In the genomic region with DNA sequence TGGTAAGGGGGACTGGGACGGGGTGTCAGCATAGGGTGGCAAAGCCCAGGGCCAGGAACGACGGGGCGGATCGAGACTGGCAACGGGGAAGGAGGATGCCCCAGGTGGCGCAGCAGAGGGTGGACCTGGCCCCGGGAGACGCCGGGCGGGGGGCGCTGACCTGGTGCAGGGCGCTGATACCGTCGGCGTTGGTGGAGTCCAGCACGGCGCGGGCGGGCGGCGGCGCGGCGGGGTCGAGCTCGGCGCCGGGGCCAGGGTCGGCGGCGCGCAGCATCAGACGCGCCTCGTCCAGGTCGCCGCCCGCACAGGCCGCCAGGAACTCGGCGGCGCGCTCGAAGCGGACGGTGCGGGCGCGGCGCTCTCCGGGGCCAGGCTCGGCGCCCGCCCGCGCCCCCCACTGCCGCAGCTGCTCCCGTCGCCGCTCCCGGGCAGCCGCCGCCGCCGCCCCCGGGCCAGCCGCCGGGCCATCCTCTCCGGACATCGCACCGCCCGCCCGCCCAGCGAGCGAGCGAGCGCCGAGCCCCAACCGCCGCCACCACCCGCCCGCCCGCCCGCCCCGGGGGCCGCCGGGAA, we compare ENCODE assay signal across 7 cellular contexts. TPM values are rescaled to one million over a fixed set of nuclear protein-coding genes. Genes with fewer than 3 reads are reported as not detected.
A peak's percentile ranks its signal among the peaks of the same experiment; 100 is the strongest.
DNase-seq lines count a peak whose midpoint lies in the region; ATAC-seq and TF ChIP-seq lines count a peak whose summit lies in the region.
"Had no signal": no experiment of that assay in that cellular context is flagged by ENCODE, and none has a peak within 500 bp of the region (broad histone marks: within the 10 kb centered on the region; RNA-seq: fewer than 3 reads in every experiment).

No MANE protein-coding gene starts in this region.

- peaks cover 15% of the 10 kb centered on the region for H3K36me3 Mint-ChIP-seq in central memory CD8-positive, alpha-beta T cell (ENCODE audit: insufficient read depth)
- H3K36me3 Mint-ChIP-seq in osteocyte (ENCODE audit: unreplicated experiment): no peaks in the 10 kb centered on the region

- peak overlapping the region; percentile 94 for H3K4me3 Mint-ChIP-seq in central memory CD8-positive, alpha-beta T cell
- H3K4me3 Mint-ChIP-seq in osteocyte (ENCODE audit: unreplicated experiment): peak overlapping the region; percentile 97

- H3K27ac Mint-ChIP-seq in central memory CD8-positive, alpha-beta T cell (ENCODE audit: low read depth): peak overlapping the region; percentile 94
- peak overlapping the region; percentile 99 for H3K27ac Mint-ChIP-seq in osteocyte (ENCODE audit: unreplicated experiment)

- DNase-seq in GM06990 (ENCODE audit: extremely low read depth, insufficient read length) (no peak), osteocyte (ENCODE audit: extremely low spot score, unreplicated experiment) (no peak), AML-193 (lab: John Stamatoyannopoulos, UW) (no peak)
- DNase-seq in central memory CD8-positive, alpha-beta T cell (ENCODE audit: low spot score in 2 of 2): no peak

- no peaks in the 10 kb centered on the region for H3K27me3 ChIP-seq in GM06990 (replicated peaks; ENCODE audit: control insufficient read depth, insufficient read depth, low read length)

- peak; percentile 7 for ATAC-seq in HG02981 (IDR thresholded peaks at IDR 0.05; ENCODE audit: unreplicated experiment)
- ATAC-seq in central memory CD8-positive, alpha-beta T cell (replicated peaks; ENCODE audit: extremely low read depth, poor library complexity, severe bottlenecking): peak; percentile 33
- ATAC-seq in HG03457 (IDR thresholded peaks at IDR 0.05; ENCODE audit: unreplicated experiment): no peak

- H3K4me3 ChIP-seq in GM06990 (replicated peaks; ENCODE audit: low read depth, low read length): peak overlapping the region; percentile 94

- H3K36me3 ChIP-seq in GM06990 (ENCODE audit: control insufficient read depth, insufficient read depth, low read length): peaks cover 3% of the 10 kb centered on the region; the same call in 1 of the 2 replicates

- H3K9me3 Mint-ChIP-seq in central memory CD8-positive, alpha-beta T cell: no peaks in the 10 kb centered on the region
- H3K9me3 Mint-ChIP-seq in osteocyte (ENCODE audit: unreplicated experiment): no peaks in the 10 kb centered on the region

- no peaks in the 10 kb centered on the region for H3K27me3 Mint-ChIP-seq in central memory CD8-positive, alpha-beta T cell
- H3K27me3 Mint-ChIP-seq in osteocyte (ENCODE audit: unreplicated experiment): peaks cover 4% of the 10 kb centered on the region

- peaks cover 29% of the 10 kb centered on the region for H3K4me1 Mint-ChIP-seq in central memory CD8-positive, alpha-beta T cell
- H3K4me1 Mint-ChIP-seq in osteocyte (ENCODE audit: unreplicated experiment): peaks cover 40% of the 10 kb centered on the region

- no peak for TF ChIP-seq CTCF in GM06990 (IDR thresholded peaks at IDR 0.05; ENCODE audit: insufficient read depth, low read length, poor library complexity, severe bottlenecking)
- no peak for TF ChIP-seq CTCF in osteocyte (IDR thresholded peaks at IDR 0.05)

RNA-seq across cellular contexts. Expression of gene PPP1R12C, which starts 0.3 kb away (rescaled TPM):
- total RNA-seq in osteocyte: 123 and 135 TPM in 2 replicates

RNA-seq across cellular contexts. Expression of gene TNNT1, which starts 31.9 kb away (rescaled TPM):
- total RNA-seq in osteocyte: not detected in 2 replicates
- total RNA-seq: activated CD8-positive, alpha-beta memory T cell treated with anti-CD3 and anti-CD28 coated beads for 36 hours had no signal

RNA-seq across cellular contexts. Expression of gene TNNI3, which starts 40.4 kb away (rescaled TPM):
- 0.57 TPM in 1 of 2 replicates, not detected in the other for total RNA-seq in osteocyte
- total RNA-seq: activated CD8-positive, alpha-beta memory T cell treated with anti-CD3 and anti-CD28 coated beads for 36 hours had no signal

RNA-seq across cellular contexts. Expression of gene EPS8L1, which starts 41.5 kb away (rescaled TPM):
- 4.5 and 7.0 TPM in 2 replicates for total RNA-seq in osteocyte

RNA-seq across cellular contexts. Expression of gene DNAAF3, which starts 49.3 kb away (rescaled TPM):
- total RNA-seq in osteocyte: 1.5 and 2.1 TPM in 2 replicates
- total RNA-seq: activated CD8-positive, alpha-beta memory T cell treated with anti-CD3 and anti-CD28 coated beads for 36 hours had no signal
